ENCODE assay signal across 14 cellular contexts in the genomic region with DNA sequence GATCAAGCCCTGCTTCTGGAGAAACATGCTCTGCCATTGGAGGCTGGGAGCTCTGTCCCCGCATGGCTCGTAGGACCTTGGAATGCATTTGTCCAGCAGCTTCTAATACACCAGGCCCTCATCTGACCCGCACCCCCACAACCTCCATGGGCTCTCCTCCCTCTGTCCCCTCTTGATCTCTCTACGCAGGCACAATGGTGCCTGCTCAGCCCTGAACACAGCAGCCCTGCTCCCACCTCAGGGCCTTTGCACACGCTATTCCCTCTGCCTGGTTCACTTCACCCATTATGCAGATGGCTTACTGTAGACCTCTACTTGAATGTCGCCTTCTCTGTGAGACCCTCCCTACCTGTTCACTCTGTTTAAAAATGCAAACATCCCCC. TPM values are rescaled to one million over a fixed set of nuclear protein-coding genes. Genes with fewer than 3 reads are reported as not detected.
DNase-seq lines count a peak whose midpoint lies in the region; ATAC-seq and TF ChIP-seq lines count a peak whose summit lies in the region.
"Had no signal": no experiment of that assay in that cellular context is flagged by ENCODE, and none has a peak within 500 bp of the region (broad histone marks: within the 10 kb centered on the region; RNA-seq: fewer than 3 reads in every experiment).

No MANE protein-coding gene starts in this region.

- H3F3A ChIP-seq in GM23338 (replicated peaks; ENCODE audit: low read depth), result no peaks in the 10 kb centered on the region

- H3K36me3 ChIP-seq in stomach smooth muscle (ENCODE audit: control insufficient read depth in 2 of 2, insufficient read depth in 2 of 2, low read length in 2 of 2), result no peaks in the 10 kb centered on the region
- H3K36me3 ChIP-seq in BE2C, result no peaks in the 10 kb centered on the region
- H3K36me3 ChIP-seq in GM23338 (ENCODE audit: insufficient read depth), result no peaks in the 10 kb centered on the region

- H3K4me1 ChIP-seq in right cardiac atrium (ENCODE audit: control insufficient read depth, insufficient read depth, low read length) (peaks cover 13% of the 10 kb centered on the region), stomach smooth muscle (ENCODE audit: control insufficient read depth, insufficient read depth, low read length) (peaks cover 15% of the 10 kb centered on the region), BE2C (no peaks in the 10 kb centered on the region), GM23338 (ENCODE audit: insufficient read depth) (no peaks in the 10 kb centered on the region)
- H3K4me1 ChIP-seq: body of pancreas had no signal

- H3K27ac ChIP-seq in right cardiac atrium (ENCODE audit: low read length), result peak overlapping the region; percentile 38
- peak overlapping the region; percentile 6 for H3K27ac ChIP-seq in stomach smooth muscle (ENCODE audit: low read length)
- H3K27ac ChIP-seq in GM23338 (ENCODE audit: low read depth), result no peak overlapping the region
- H3K27ac ChIP-seq: body of pancreas had no signal

- H3K4me2 ChIP-seq in GM23338, result no peak overlapping the region

- ATAC-seq in right cardiac atrium (no peak), GM23338 (no peak)
- ATAC-seq: naive thymus-derived CD8-positive, alpha-beta T cell had no signal

- POLR2A ChIA-PET in activated CD4-positive, alpha-beta memory T cell treated with anti-CD3 and anti-CD28 coated beads for 36 hours (lab: Charles Lee), result interaction anchor here (0.9 to 5.0 kb wide), 17 partner anchors 11 to 342 kb away, joined by 3 to 42 read pairs (median 4); a partner anchor contains a TSS

- no peak overlapping the region for H2AFZ ChIP-seq in GM23338

- intact Hi-C loops in activated CD4-positive, alpha-beta memory T cell treated with anti-CD3 and anti-CD28 coated beads for 36 hours (cut with micrococcal nuclease), result loop anchor here (1.0 to 10.0 kb wide), 7 partner anchors 218 to 830 kb away; a partner anchor contains a TSS
- intact Hi-C loops in right cardiac atrium (cut with DNase I), result loop anchor here in 1 of 4 donors (5.0 kb wide), 1 partner anchor 33 kb away; no protein-coding TSS in a partner anchor

- H3K27me3 Mint-ChIP-seq in activated CD4-positive, alpha-beta memory T cell treated with anti-CD3 and anti-CD28 coated beads for 36 hours, result no peaks in the 10 kb centered on the region
- peaks cover 6% of the 10 kb centered on the region for H3K27me3 Mint-ChIP-seq in GM23338 (ENCODE audit: insufficient read depth, low read depth, poor library complexity)

- no peaks in the 10 kb centered on the region for H3K79me2 ChIP-seq in GM23338 (replicated peaks; ENCODE audit: insufficient read depth)

- H3K9me3 ChIP-seq in right cardiac atrium (ENCODE audit: control insufficient read depth, low read length) (no peaks in the 10 kb centered on the region), stomach smooth muscle (ENCODE audit: control insufficient read depth in 2 of 2, low read length in 2 of 2) (no peaks in the 10 kb centered on the region), BE2C (no peaks in the 10 kb centered on the region)
- H3K9me3 ChIP-seq: body of pancreas had no signal

- peaks cover 45% of the 10 kb centered on the region for H3K36me3 Mint-ChIP-seq in activated CD4-positive, alpha-beta memory T cell treated with anti-CD3 and anti-CD28 coated beads for 36 hours
- H3K36me3 Mint-ChIP-seq in GM23338 (ENCODE audit: low read depth), result no peaks in the 10 kb centered on the region
- H3K36me3 Mint-ChIP-seq: naive thymus-derived CD8-positive, alpha-beta T cell had no signal

- H3K4me3 ChIP-seq in right cardiac atrium (ENCODE audit: low read length) (no peak overlapping the region), stomach smooth muscle (ENCODE audit: low read length in 2 of 2) (no peak overlapping the region), BE2C (ENCODE audit: low read depth, low read length) (no peak overlapping the region), GM23338 (no peak overlapping the region)
- H3K4me3 ChIP-seq: body of pancreas had no signal

- H3K4me3 Mint-ChIP-seq in activated CD4-positive, alpha-beta memory T cell treated with anti-CD3 and anti-CD28 coated beads for 36 hours, result peak overlapping the region; percentile 95
- H3K4me3 Mint-ChIP-seq in GM23338, result no peak overlapping the region
- H3K4me3 Mint-ChIP-seq: stimulated activated memory B cell treated with anti-CD40 and anti-IgM and Interleukin-4, amounts not matched to agents 10 μg/mL and 1 μg/mL and 100 μg/mL, for 72 hours had no signal

- 94% methylated on average over 6 of the region's 6 CpGs for WGBS in right cardiac atrium

- peak overlapping the region; percentile 100 for H3K27ac Mint-ChIP-seq in activated CD4-positive, alpha-beta memory T cell treated with anti-CD3 and anti-CD28 coated beads for 36 hours
- H3K27ac Mint-ChIP-seq in GM23338, result no peak overlapping the region

- no peaks in the 10 kb centered on the region for H4K20me1 ChIP-seq in GM23338 (replicated peaks; ENCODE audit: insufficient read depth)

- CTCF ChIA-PET in activated CD4-positive, alpha-beta memory T cell treated with anti-CD3 and anti-CD28 coated beads for 36 hours (lab: Charles Lee), result interaction anchor here (4.7 to 21.5 kb wide), 3 partner anchors 14 to 61 kb away, joined by 31 to 764 read pairs (median 83); no protein-coding TSS in a partner anchor

- H3K27me3 ChIP-seq in right cardiac atrium (ENCODE audit: control insufficient read depth, insufficient read depth) (no peaks in the 10 kb centered on the region), stomach smooth muscle (ENCODE audit: control insufficient read depth in 1 of 2, insufficient read depth in 2 of 2, low read length in 2 of 2) (no peaks in the 10 kb centered on the region), BE2C (no peaks in the 10 kb centered on the region), GM23338 (ENCODE audit: insufficient read depth) (no peaks in the 10 kb centered on the region)
- H3K27me3 ChIP-seq: body of pancreas had no signal

- H3K9ac ChIP-seq in stomach smooth muscle (ENCODE audit: low read length in 2 of 2), result no peak overlapping the region

- H3K9me2 ChIP-seq in GM23338 (ENCODE audit: insufficient read depth), result no peaks in the 10 kb centered on the region

- TF ChIP-seq CTCF in BE2C (IDR thresholded peaks at IDR 0.05; ENCODE audit: low read depth, low read length) (no peak), GM23338 (conservative IDR thresholded peaks at IDR 0.05; ENCODE audit: low read depth in 2 of 2) (no peak)

- peaks cover 3% of the 10 kb centered on the region for H3K9me3 Mint-ChIP-seq in activated CD4-positive, alpha-beta memory T cell treated with anti-CD3 and anti-CD28 coated beads for 36 hours
- H3K9me3 Mint-ChIP-seq in GM23338, result no peaks in the 10 kb centered on the region

- peaks cover 77% of the 10 kb centered on the region for H3K4me1 Mint-ChIP-seq in activated CD4-positive, alpha-beta memory T cell treated with anti-CD3 and anti-CD28 coated beads for 36 hours (ENCODE audit: low read depth)
- H3K4me1 Mint-ChIP-seq in GM23338, result peaks cover 5% of the 10 kb centered on the region

- DNase-seq in activated CD8-positive, alpha-beta memory T cell treated with anti-CD3 and anti-CD28 coated beads, Interleukin-2, amount 50 U/mL, for 48 hours, result peak; percentile 80
- DNase-seq in activated CD8-positive, alpha-beta memory T cell treated with anti-CD3 and anti-CD28 coated beads for 24 hours, result no peak
- peak; percentile 37 for DNase-seq in activated CD4-positive, alpha-beta memory T cell treated with anti-CD3 and anti-CD28 coated beads for 36 hours
- no peak for DNase-seq in right cardiac atrium
- no peak for DNase-seq in BE2C
- no peak for DNase-seq in GM23338 (ENCODE audit: low spot score)
- no peak for DNase-seq in UCSD-AML1 (lab: John Stamatoyannopoulos, UW; ENCODE audit: unreplicated experiment)
- DNase-seq: body of pancreas; naive thymus-derived CD8-positive, alpha-beta T cell; NCI-H446 treated with DMSO at 0.1 percent for 48 hours; SHP77 treated with DMSO at 0.1 percent for 48 hours had no signal

TF ChIP-seq in GM23338, 12 proteins besides CTCF, POLR2A, EP300 and RAD21 (continues in another document):
- TF ChIP-seq, protein P1, sequence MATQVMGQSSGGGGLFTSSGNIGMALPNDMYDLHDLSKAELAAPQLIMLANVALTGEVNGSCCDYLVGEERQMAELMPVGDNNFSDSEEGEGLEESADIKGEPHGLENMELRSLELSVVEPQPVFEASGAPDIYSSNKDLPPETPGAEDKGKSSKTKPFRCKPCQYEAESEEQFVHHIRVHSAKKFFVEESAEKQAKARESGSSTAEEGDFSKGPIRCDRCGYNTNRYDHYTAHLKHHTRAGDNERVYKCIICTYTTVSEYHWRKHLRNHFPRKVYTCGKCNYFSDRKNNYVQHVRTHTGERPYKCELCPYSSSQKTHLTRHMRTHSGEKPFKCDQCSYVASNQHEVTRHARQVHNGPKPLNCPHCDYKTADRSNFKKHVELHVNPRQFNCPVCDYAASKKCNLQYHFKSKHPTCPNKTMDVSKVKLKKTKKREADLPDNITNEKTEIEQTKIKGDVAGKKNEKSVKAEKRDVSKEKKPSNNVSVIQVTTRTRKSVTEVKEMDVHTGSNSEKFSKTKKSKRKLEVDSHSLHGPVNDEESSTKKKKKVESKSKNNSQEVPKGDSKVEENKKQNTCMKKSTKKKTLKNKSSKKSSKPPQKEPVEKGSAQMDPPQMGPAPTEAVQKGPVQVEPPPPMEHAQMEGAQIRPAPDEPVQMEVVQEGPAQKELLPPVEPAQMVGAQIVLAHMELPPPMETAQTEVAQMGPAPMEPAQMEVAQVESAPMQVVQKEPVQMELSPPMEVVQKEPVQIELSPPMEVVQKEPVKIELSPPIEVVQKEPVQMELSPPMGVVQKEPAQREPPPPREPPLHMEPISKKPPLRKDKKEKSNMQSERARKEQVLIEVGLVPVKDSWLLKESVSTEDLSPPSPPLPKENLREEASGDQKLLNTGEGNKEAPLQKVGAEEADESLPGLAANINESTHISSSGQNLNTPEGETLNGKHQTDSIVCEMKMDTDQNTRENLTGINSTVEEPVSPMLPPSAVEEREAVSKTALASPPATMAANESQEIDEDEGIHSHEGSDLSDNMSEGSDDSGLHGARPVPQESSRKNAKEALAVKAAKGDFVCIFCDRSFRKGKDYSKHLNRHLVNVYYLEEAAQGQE (IDR thresholded peaks at IDR 0.05; ENCODE audit: unreplicated experiment), result no peak

RNA-seq across cellular contexts. Expression of a gene that starts 27.0 kb away (rescaled TPM):
- total RNA-seq in activated CD4-positive, alpha-beta memory T cell treated with anti-CD3 and anti-CD28 coated beads for 36 hours, result 1 to 10 TPM; 1.8 TPM
- 10 to 100 TPM; 51.7 to 98.4 (median 66.3) TPM for total RNA-seq in right cardiac atrium
- 19.9 TPM for polyA plus RNA-seq in right cardiac atrium
- not detected for polyA plus RNA-seq in BE2C (2012; ENCODE audit: insufficient read depth, insufficient read length, low read depth)
- total RNA-seq in GM23338 (2014; rRNA removed; shearing (Covaris generic)), result 28.7 and 29.0 TPM in 2 replicates
- 6.6 and 7.5 TPM in 2 replicates for polyA plus RNA-seq in GM23338 (2016; fragmentation: Nextera tagmentation; extraction: Ambion mirVana)
- total RNA-seq: epithelial cell of proximal tubule; naive thymus-derived CD8-positive, alpha-beta T cell had no signal
- polyA plus RNA-seq: naive thymus-derived CD8-positive, alpha-beta T cell had no signal

Comparison
In these comparisons a context has a peak if more than half of its experiments do, and no peak if none do; other contexts are left out.
1. DNase-seq: peak in activated CD8-positive, alpha-beta memory T cell treated with anti-CD3 and anti-CD28 coated beads, Interleukin-2, amount 50 U/mL, for 48 hours (single experiment) and activated CD4-positive, alpha-beta memory T cell treated with anti-CD3 and anti-CD28 coated beads for 36 hours (single experiment); none in activated CD8-positive, alpha-beta memory T cell treated with anti-CD3 and anti-CD28 coated beads for 24 hours (single experiment), right cardiac atrium (0 of 3), BE2C (single experiment), GM23338 (single experiment) and UCSD-AML1 (single experiment).
2. RNA of a gene that starts 27.0 kb away (total RNA-seq): 51.7 to 98.4 TPM in right cardiac atrium and 28.7 to 29.0 TPM in GM23338; 1.8 TPM in activated CD4-positive, alpha-beta memory T cell treated with anti-CD3 and anti-CD28 coated beads for 36 hours; every median in the first group is over 10 times any median in the second.